In genomic region chr6:167817729-167818128, GRCh38 we compare ENCODE assay signal across 1 cellular context.
TF ChIP-seq lines count a peak whose summit lies in the region.

No MANE protein-coding gene starts in this region.

TF ChIP-seq in HepG2, 621 proteins besides CTCF, POLR2A, EP300 and RAD21 (continued from another document):
- TF ChIP-seq AHDC1 (CRISPR knock-in tag; IDR thresholded peaks at IDR 0.05; ENCODE audit: borderline replicate concordance) (peak; percentile 45; the same call in 1 of the 2 replicates), TGIF2 (CRISPR knock-in tag; IDR thresholded peaks at IDR 0.05) (no peak), HMG20A (CRISPR knock-in tag; IDR thresholded peaks at IDR 0.05; ENCODE audit: borderline replicate concordance) (0 out of 2 replicates have a peak, but pooled peaks have one; percentile 11), RARA (CRISPR knock-in tag; IDR thresholded peaks at IDR 0.05) (peak; percentile 18; the same call in 1 of the 2 replicates), RXRB (CRISPR knock-in tag; IDR thresholded peaks at IDR 0.05; ENCODE audit: borderline replicate concordance) (peak; percentile 54; the same call in 1 of the 2 replicates), SRF (IDR thresholded peaks at IDR 0.05; ENCODE audit: low read depth, low read length) (peak; percentile 86), ELF3 (CRISPR knock-in tag; IDR thresholded peaks at IDR 0.05) (peak; percentile 77), ATF7-NPFF (CRISPR knock-in tag; IDR thresholded peaks at IDR 0.05; ENCODE audit: low read depth) (no peak), TEAD3 (CRISPR knock-in tag; optimal IDR thresholded peaks at IDR 0.05; ENCODE audit: borderline replicate concordance) (peak; percentile 54), CCDC6 (CRISPR knock-in tag; IDR thresholded peaks at IDR 0.05) (no peak), ONECUT2 (CRISPR knock-in tag; IDR thresholded peaks at IDR 0.05) (no peak), ZSCAN9 (CRISPR knock-in tag; IDR thresholded peaks at IDR 0.05; ENCODE audit: borderline replicate concordance) (no peak), RFX5 (IDR thresholded peaks at IDR 0.05; ENCODE audit: low read depth, low read length) (no peak), CEBPB (IDR thresholded peaks at IDR 0.05; ENCODE audit: borderline replicate concordance, low read depth, low read length) (peak; percentile 68; the same call in 1 of the 2 replicates), CENPT (CRISPR knock-in tag; IDR thresholded peaks at IDR 0.05; ENCODE audit: low read depth) (no peak), PATZ1 (CRISPR knock-in tag; IDR thresholded peaks at IDR 0.05) (no peak), ZNF136 (CRISPR knock-in tag; IDR thresholded peaks at IDR 0.05; ENCODE audit: low read depth) (no peak), MLLT10 (CRISPR knock-in tag; IDR thresholded peaks at IDR 0.05) (no peak), ETV5 (CRISPR knock-in tag; IDR thresholded peaks at IDR 0.05; ENCODE audit: borderline replicate concordance) (no peak; the same call in 1 of the 2 replicates), HNRNPUL1 (IDR thresholded peaks at IDR 0.05; ENCODE audit: low read depth, low read length) (no peak), GATAD2A (CRISPR knock-in tag; IDR thresholded peaks at IDR 0.05) (peak; percentile 36; the same call in 1 of the 2 replicates), FOXA3 (CRISPR knock-in tag; IDR thresholded peaks at IDR 0.05) (peak; percentile 33; the same call in 1 of the 2 replicates), ZNF615 (CRISPR knock-in tag; IDR thresholded peaks at IDR 0.05; ENCODE audit: borderline replicate concordance) (no peak), ZFP91 (CRISPR knock-in tag; IDR thresholded peaks at IDR 0.05; ENCODE audit: borderline replicate concordance) (no peak), ZC3H13 (CRISPR knock-in tag; IDR thresholded peaks at IDR 0.05) (no peak), ZNF205 (CRISPR knock-in tag; IDR thresholded peaks at IDR 0.05) (no peak), SOX5 (CRISPR knock-in tag; IDR thresholded peaks at IDR 0.05; ENCODE audit: borderline replicate concordance) (peak; percentile 33; the same call in 1 of the 2 replicates), KAT8 (CRISPR knock-in tag; IDR thresholded peaks at IDR 0.05) (no peak), MXD4 (CRISPR knock-in tag; IDR thresholded peaks at IDR 0.05) (no peak), ZNF225 (CRISPR knock-in tag; IDR thresholded peaks at IDR 0.05) (no peak), HMG20B (CRISPR knock-in tag; conservative IDR thresholded peaks at IDR 0.05) (no peak), CEBPG (CRISPR knock-in tag; IDR thresholded peaks at IDR 0.05) (peak; percentile 72), ZNF570 (CRISPR knock-in tag; IDR thresholded peaks at IDR 0.05; ENCODE audit: borderline replicate concordance) (no peak), GATAD1 (CRISPR knock-in tag; IDR thresholded peaks at IDR 0.05) (0 out of 2 replicates have a peak, but pooled peaks have one; percentile 11), FOSL2 (CRISPR knock-in tag; IDR thresholded peaks at IDR 0.05) (peak; percentile 79), HNRNPH1 (optimal IDR thresholded peaks at IDR 0.05; ENCODE audit: low read depth, low read length) (no peak), SOX6 (IDR thresholded peaks at IDR 0.05) (no peak), SOX6 (CRISPR knock-in tag; IDR thresholded peaks at IDR 0.05) (no peak), RFX3 (CRISPR knock-in tag; IDR thresholded peaks at IDR 0.05) (no peak), FOXP1 (IDR thresholded peaks at IDR 0.05) (no peak), FOXP1 (CRISPR knock-in tag; IDR thresholded peaks at IDR 0.05) (no peak), NR2F6 (IDR thresholded peaks at IDR 0.05) (peak; percentile 59), NR2F6 (CRISPR knock-in tag; IDR thresholded peaks at IDR 0.05) (peak; percentile 58), ZKSCAN1 (IDR thresholded peaks at IDR 0.05; ENCODE audit: low read length) (no peak), SAP130 (CRISPR knock-in tag; IDR thresholded peaks at IDR 0.05; ENCODE audit: low read depth) (0 out of 2 replicates have a peak, but pooled peaks have one; percentile 39)
- TF ChIP-seq, protein P1, sequence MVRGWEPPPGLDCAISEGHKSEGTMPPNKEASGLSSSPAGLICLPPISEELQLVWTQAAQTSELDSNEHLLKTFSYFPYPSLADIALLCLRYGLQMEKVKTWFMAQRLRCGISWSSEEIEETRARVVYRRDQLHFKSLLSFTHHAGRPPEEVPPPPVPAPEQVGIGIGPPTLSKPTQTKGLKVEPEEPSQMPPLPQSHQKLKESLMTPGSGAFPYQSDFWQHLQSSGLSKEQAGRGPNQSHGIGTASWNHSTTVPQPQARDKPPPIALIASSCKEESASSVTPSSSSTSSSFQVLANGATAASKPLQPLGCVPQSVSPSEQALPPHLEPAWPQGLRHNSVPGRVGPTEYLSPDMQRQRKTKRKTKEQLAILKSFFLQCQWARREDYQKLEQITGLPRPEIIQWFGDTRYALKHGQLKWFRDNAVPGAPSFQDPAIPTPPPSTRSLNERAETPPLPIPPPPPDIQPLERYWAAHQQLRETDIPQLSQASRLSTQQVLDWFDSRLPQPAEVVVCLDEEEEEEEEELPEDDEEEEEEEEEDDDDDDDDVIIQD (CRISPR knock-in tag; IDR thresholded peaks at IDR 0.05; ENCODE audit: low read depth) = peak; percentile 87
- TF ChIP-seq, protein P2, sequence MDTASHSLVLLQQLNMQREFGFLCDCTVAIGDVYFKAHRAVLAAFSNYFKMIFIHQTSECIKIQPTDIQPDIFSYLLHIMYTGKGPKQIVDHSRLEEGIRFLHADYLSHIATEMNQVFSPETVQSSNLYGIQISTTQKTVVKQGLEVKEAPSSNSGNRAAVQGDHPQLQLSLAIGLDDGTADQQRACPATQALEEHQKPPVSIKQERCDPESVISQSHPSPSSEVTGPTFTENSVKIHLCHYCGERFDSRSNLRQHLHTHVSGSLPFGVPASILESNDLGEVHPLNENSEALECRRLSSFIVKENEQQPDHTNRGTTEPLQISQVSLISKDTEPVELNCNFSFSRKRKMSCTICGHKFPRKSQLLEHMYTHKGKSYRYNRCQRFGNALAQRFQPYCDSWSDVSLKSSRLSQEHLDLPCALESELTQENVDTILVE (CRISPR knock-in tag; IDR thresholded peaks at IDR 0.05) = peak; percentile 17; the same call in 1 of the 2 replicates
- TF ChIP-seq, protein P3, sequence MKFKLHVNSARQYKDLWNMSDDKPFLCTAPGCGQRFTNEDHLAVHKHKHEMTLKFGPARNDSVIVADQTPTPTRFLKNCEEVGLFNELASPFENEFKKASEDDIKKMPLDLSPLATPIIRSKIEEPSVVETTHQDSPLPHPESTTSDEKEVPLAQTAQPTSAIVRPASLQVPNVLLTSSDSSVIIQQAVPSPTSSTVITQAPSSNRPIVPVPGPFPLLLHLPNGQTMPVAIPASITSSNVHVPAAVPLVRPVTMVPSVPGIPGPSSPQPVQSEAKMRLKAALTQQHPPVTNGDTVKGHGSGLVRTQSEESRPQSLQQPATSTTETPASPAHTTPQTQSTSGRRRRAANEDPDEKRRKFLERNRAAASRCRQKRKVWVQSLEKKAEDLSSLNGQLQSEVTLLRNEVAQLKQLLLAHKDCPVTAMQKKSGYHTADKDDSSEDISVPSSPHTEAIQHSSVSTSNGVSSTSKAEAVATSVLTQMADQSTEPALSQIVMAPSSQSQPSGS (CRISPR knock-in tag; IDR thresholded peaks at IDR 0.05) = no peak
